Comparison of ENCODE assay signal across 16 cellular contexts in the genomic region with DNA sequence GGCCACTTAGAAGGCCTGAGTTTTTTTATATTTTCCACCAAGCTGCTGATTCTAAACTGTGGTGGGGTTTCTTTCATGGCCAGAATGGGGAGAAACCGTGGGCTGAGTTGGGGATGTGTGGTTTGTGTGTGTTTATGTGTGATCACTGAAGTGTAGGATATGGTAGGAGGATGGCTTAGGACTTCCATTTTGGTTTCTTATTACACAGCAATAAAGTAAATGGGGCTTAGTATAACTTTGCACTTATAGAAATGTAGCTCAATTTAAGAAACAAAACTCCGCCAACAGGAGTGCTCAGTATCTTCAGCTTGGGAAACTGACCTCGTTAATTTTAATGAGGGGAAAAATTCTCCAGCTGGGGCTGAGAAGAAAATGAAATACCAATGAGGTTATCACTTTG.
DNase-seq lines count a peak whose midpoint lies in the region; ATAC-seq and TF ChIP-seq lines count a peak whose summit lies in the region.
"Had no signal": no experiment of that assay in that cellular context is flagged by ENCODE, and none has a peak within 500 bp of the region (broad histone marks: within the 10 kb centered on the region; RNA-seq: fewer than 3 reads in every experiment).

No MANE protein-coding gene starts in this region.

- H3K9ac ChIP-seq in SK-N-SH, result 0 out of 2 replicates have a peak overlapping the region, but pooled peaks have one; percentile 64

- no peak for ATAC-seq in SK-N-SH treated with all-trans-retinoic acid at 6 μM for 48 hours
- ATAC-seq: left ventricle myocardium superior, T-cell had no signal

- H4K20me1 ChIP-seq in SK-N-SH (ENCODE audit: insufficient read depth), result no peaks in the 10 kb centered on the region

- no peak for TF ChIP-seq CTCF in SK-N-SH (IDR thresholded peaks at IDR 0.05)
- no peak for TF ChIP-seq CTCF in transverse colon (IDR thresholded peaks at IDR 0.05)
- no peak for TF ChIP-seq CTCF in osteocyte (IDR thresholded peaks at IDR 0.05)

- H3K27ac Mint-ChIP-seq in osteocyte (ENCODE audit: unreplicated experiment), result no peak overlapping the region
- H3K27ac Mint-ChIP-seq: CD4-positive, CD25-positive, alpha-beta regulatory T cell; T-cell had no signal

- H2AFZ ChIP-seq in SK-N-SH (ENCODE audit: low read depth), result no peak overlapping the region

- no peak for TF ChIP-seq POLR2A in transverse colon (IDR thresholded peaks at IDR 0.05)

- H3K4me1 ChIP-seq in SK-N-SH (ENCODE audit: control insufficient read depth in 1 of 2, insufficient read depth in 2 of 2, low read depth in 1 of 2, low read length in 1 of 2) (peaks cover 16 to 28% of the 10 kb centered on the region in 2 experiments), muscle layer of duodenum (ENCODE audit: control insufficient read depth in 1 of 2, insufficient read depth in 2 of 2, low read length in 2 of 2) (peaks cover 25 to 65% of the 10 kb centered on the region in 2 donors), transverse colon (peaks cover 14 to 67% (median 30%) of the 10 kb centered on the region in 4 donors)

- intact Hi-C loops in transverse colon (cut with DNase I; ENCODE audit: low total_unique reads), result no loop called here

- H3K9me3 Mint-ChIP-seq in osteocyte (ENCODE audit: unreplicated experiment), result no peaks in the 10 kb centered on the region
- H3K9me3 Mint-ChIP-seq: T-cell had no signal

- H3K36me3 Mint-ChIP-seq in osteocyte (ENCODE audit: unreplicated experiment), result no peaks in the 10 kb centered on the region
- H3K36me3 Mint-ChIP-seq: CD4-positive, CD25-positive, alpha-beta regulatory T cell; T-cell had no signal

- DNase-seq in SK-N-SH (no peak), caudate nucleus (lab: John Stamatoyannopoulos, UW) (no peak), transverse colon (no peak), osteocyte (ENCODE audit: extremely low spot score, unreplicated experiment) (no peak), NCI-H774 (lab: John Stamatoyannopoulos, UW) (no peak), SHP77 treated with DMSO at 0.1 percent for 48 hours (lab: John Stamatoyannopoulos, UW) (no peak)
- DNase-seq: amygdala; CD4-positive, CD25-positive, alpha-beta regulatory T cell; left ventricle myocardium superior; NCI-H1930; NCI-H69; T-cell had no signal

- no peaks in the 10 kb centered on the region for H3K9me2 ChIP-seq in SK-N-SH

- H3K79me2 ChIP-seq in SK-N-SH (ENCODE audit: insufficient read depth), result no peaks in the 10 kb centered on the region

- H3K9me3 ChIP-seq in SK-N-SH (no peaks in the 10 kb centered on the region), muscle layer of duodenum (ENCODE audit: control insufficient read depth in 1 of 2, low read length in 2 of 2) (no peaks in the 10 kb centered on the region), transverse colon (no peaks in the 10 kb centered on the region)
- H3K9me3 ChIP-seq: upper lobe of left lung had no signal

- no peaks in the 10 kb centered on the region for H3K27me3 Mint-ChIP-seq in osteocyte (ENCODE audit: unreplicated experiment)
- H3K27me3 Mint-ChIP-seq: T-cell had no signal

- no peak for TF ChIP-seq EP300 in SK-N-SH (IDR thresholded peaks at IDR 0.05; ENCODE audit: borderline replicate concordance in 1 of 2, low read depth in 1 of 2, low read length in 1 of 2)
- no peak for TF ChIP-seq EP300 in transverse colon (IDR thresholded peaks at IDR 0.05; ENCODE audit: low read depth)

- no peak overlapping the region for H3K4me3 Mint-ChIP-seq in osteocyte (ENCODE audit: unreplicated experiment)
- H3K4me3 Mint-ChIP-seq: CD4-positive, CD25-positive, alpha-beta regulatory T cell; T-cell had no signal

- in situ Hi-C loops in transverse colon (cut with MboI; ENCODE audit: low pct_ligation_motif_present in 1 of 4, low pct_unique_long_range_greater_than_20kb in 1 of 4, low sequenced_read_pairs in 3 of 4), result loop anchor here in 1 of 4 donors (25.0 kb wide), 1 partner anchor 151 kb away; no protein-coding TSS in a partner anchor

- 92% methylated on average over 3 of the region's 3 CpGs for WGBS in SK-N-SH (ENCODE audit: low lambda C conversion rate)
- 84 to 93% methylated on average over 2 to 3 of the region's 3 CpGs for WGBS in transverse colon (ENCODE audit: low coverage in 1 of 2), 2 donors

- CTCF ChIA-PET in SK-N-SH (lab: Yijun Ruan, JAX), result interaction anchor here (1.1 to 1.2 kb wide), 2 partner anchors 11 to 151 kb away, joined by 3 read pairs; no protein-coding TSS in a partner anchor

- H3K27ac ChIP-seq in SK-N-SH (ENCODE audit: low read depth in 2 of 2, low read length in 1 of 2), result peak overlapping the region in 1 of 2 experiments; percentile 89; a peak in 2 of 4 replicates
- peak overlapping the region; percentile 50 for H3K27ac ChIP-seq in caudate nucleus (ENCODE audit: low read depth, low read length)
- H3K27ac ChIP-seq in muscle layer of duodenum (ENCODE audit: low read length), result peak overlapping the region; percentile 40
- peak overlapping the region; percentile 63 to 76 (median 66) for H3K27ac ChIP-seq in transverse colon
- H3K27ac ChIP-seq: skin epidermis had no signal

- peaks cover 8% of the 10 kb centered on the region for H3K4me1 Mint-ChIP-seq in osteocyte (ENCODE audit: unreplicated experiment)
- H3K4me1 Mint-ChIP-seq: CD4-positive, CD25-positive, alpha-beta regulatory T cell; T-cell had no signal

- peak overlapping the region; percentile 49; the same call in 1 of the 2 replicates for H3K4me2 ChIP-seq in SK-N-SH

- no peak overlapping the region for H3K4me3 ChIP-seq in SK-N-SH (ENCODE audit: low read depth in 2 of 2, low read length in 1 of 2)
- H3K4me3 ChIP-seq in muscle layer of duodenum (ENCODE audit: low read depth in 1 of 2, low read length in 2 of 2), result no peak overlapping the region
- H3K4me3 ChIP-seq in transverse colon, result no peak overlapping the region
- H3K4me3 ChIP-seq: skin epidermis, upper lobe of left lung had no signal

- no peak for TF ChIP-seq RAD21 in SK-N-SH (IDR thresholded peaks at IDR 0.05; ENCODE audit: low read length)

- H3F3A ChIP-seq in SK-N-SH (replicated peaks; ENCODE audit: insufficient read depth), result peaks cover 24% of the 10 kb centered on the region

- POLR2A ChIA-PET in SK-N-SH (lab: Yijun Ruan, JAX), result no interaction called here

- no peaks in the 10 kb centered on the region for H3K27me3 ChIP-seq in SK-N-SH (ENCODE audit: insufficient read depth)
- no peaks in the 10 kb centered on the region for H3K27me3 ChIP-seq in muscle layer of duodenum (ENCODE audit: low read depth, low read length)
- H3K27me3 ChIP-seq in transverse colon, result no peaks in the 10 kb centered on the region
- H3K27me3 ChIP-seq: upper lobe of left lung had no signal

- H3K36me3 ChIP-seq in SK-N-SH (replicated peaks in 1 of 2; ENCODE audit: control insufficient read depth in 1 of 2, insufficient read depth in 2 of 2, low read length in 1 of 2) (peaks cover 0 to 2% of the 10 kb centered on the region in 2 experiments), muscle layer of duodenum (ENCODE audit: control insufficient read depth in 1 of 2, insufficient read depth in 2 of 2, low read length in 2 of 2) (peaks cover 0 to 4% of the 10 kb centered on the region in 2 donors), transverse colon (no peaks in the 10 kb centered on the region)
- H3K36me3 ChIP-seq: upper lobe of left lung had no signal

TF ChIP-seq in SK-N-SH, 30 proteins besides CTCF, POLR2A, EP300 and RAD21 (continues in another document):
- TF ChIP-seq TCF12 (IDR thresholded peaks at IDR 0.05) (no peak), RCOR1 (IDR thresholded peaks at IDR 0.05; ENCODE audit: low read length) (no peak)

TF ChIP-seq in SK-N-SH treated with all-trans-retinoic acid at 6 μM for 48 hours, 23 proteins besides CTCF, POLR2A, EP300 and RAD21:
- TF ChIP-seq ESRRG (CRISPR knock-in tag; IDR thresholded peaks at IDR 0.05), result no peak
- TF ChIP-seq CSDC2 (CRISPR knock-in tag; IDR thresholded peaks at IDR 0.05), result no peak
- no peak for TF ChIP-seq BACH2 (CRISPR knock-in tag; IDR thresholded peaks at IDR 0.05; ENCODE audit: borderline replicate concordance)
- no peak for TF ChIP-seq ZNF8 (CRISPR knock-in tag; IDR thresholded peaks at IDR 0.05)
- TF ChIP-seq ZC3H10 (CRISPR knock-in tag; IDR thresholded peaks at IDR 0.05), result no peak
- no peak for TF ChIP-seq SNAI2 (CRISPR knock-in tag; IDR thresholded peaks at IDR 0.05)
- TF ChIP-seq ISL1 (CRISPR knock-in tag; IDR thresholded peaks at IDR 0.05), result no peak
- TF ChIP-seq ZFP30 (CRISPR knock-in tag; IDR thresholded peaks at IDR 0.05), result no peak
- no peak for TF ChIP-seq TCF4 (CRISPR knock-in tag; IDR thresholded peaks at IDR 0.05; ENCODE audit: borderline replicate concordance)
- no peak for TF ChIP-seq RARB (CRISPR knock-in tag; IDR thresholded peaks at IDR 0.05)
- TF ChIP-seq ARNTL (CRISPR knock-in tag; IDR thresholded peaks at IDR 0.05; ENCODE audit: borderline replicate concordance, low read depth), result no peak
- TF ChIP-seq ZFP3 (CRISPR knock-in tag; IDR thresholded peaks at IDR 0.05), result no peak
- TF ChIP-seq, protein P1, sequence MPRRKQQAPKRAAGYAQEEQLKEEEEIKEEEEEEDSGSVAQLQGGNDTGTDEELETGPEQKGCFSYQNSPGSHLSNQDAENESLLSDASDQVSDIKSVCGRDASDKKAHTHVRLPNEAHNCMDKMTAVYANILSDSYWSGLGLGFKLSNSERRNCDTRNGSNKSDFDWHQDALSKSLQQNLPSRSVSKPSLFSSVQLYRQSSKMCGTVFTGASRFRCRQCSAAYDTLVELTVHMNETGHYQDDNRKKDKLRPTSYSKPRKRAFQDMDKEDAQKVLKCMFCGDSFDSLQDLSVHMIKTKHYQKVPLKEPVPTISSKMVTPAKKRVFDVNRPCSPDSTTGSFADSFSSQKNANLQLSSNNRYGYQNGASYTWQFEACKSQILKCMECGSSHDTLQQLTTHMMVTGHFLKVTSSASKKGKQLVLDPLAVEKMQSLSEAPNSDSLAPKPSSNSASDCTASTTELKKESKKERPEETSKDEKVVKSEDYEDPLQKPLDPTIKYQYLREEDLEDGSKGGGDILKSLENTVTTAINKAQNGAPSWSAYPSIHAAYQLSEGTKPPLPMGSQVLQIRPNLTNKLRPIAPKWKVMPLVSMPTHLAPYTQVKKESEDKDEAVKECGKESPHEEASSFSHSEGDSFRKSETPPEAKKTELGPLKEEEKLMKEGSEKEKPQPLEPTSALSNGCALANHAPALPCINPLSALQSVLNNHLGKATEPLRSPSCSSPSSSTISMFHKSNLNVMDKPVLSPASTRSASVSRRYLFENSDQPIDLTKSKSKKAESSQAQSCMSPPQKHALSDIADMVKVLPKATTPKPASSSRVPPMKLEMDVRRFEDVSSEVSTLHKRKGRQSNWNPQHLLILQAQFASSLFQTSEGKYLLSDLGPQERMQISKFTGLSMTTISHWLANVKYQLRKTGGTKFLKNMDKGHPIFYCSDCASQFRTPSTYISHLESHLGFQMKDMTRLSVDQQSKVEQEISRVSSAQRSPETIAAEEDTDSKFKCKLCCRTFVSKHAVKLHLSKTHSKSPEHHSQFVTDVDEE (CRISPR knock-in tag; IDR thresholded peaks at IDR 0.05), result no peak
- TF ChIP-seq ZNF565 (CRISPR knock-in tag; conservative IDR thresholded peaks at IDR 0.05; ENCODE audit: low read depth), result no peak
- no peak for TF ChIP-seq PPARA (CRISPR knock-in tag; IDR thresholded peaks at IDR 0.05; ENCODE audit: borderline replicate concordance)
